ENCODE assay signal across 9 cellular contexts in the genomic region with DNA sequence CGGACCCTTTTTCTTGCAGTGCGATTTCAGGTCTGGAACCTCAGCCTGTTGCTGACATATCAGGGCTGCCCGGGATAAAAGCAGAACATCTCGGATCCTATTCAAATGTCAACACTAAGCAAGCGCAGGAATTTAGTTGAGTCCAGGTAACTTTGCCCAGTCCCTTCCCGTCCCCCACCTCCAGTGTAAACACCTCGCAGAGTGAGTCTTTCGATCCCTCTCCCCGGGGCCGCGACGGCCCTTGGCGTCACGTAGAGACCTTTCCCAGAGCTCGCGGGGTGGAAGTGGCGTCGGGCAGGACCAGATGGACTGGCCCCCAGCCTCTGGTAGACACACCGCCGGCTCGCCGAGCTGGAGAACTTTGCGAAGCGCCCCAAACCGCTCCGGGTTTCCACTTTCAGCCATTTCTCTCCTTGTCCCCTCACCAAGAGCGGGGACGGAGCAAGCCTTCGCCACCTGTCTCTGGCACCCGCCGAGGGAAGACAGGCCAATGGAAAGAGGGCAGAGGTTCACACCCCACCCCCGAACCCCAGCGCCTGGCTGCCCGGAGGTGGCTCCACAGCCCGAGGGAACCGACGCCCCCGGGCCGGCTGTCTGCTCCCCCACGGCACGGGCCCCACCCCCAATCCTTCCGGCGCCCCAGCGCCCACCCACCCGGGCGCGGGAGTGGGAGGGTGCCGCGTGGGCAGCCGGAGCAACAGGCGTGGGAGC. TPM values are rescaled to one million over a fixed set of nuclear protein-coding genes. Genes with fewer than 3 reads are reported as not detected.
A peak's percentile ranks its signal among the peaks of the same experiment; 100 is the strongest.
DNase-seq lines count a peak whose midpoint lies in the region; ATAC-seq, FAIRE-seq and TF ChIP-seq lines count a peak whose summit lies in the region.
"Had no signal": no experiment of that assay in that cellular context is flagged by ENCODE, and none has a peak within 500 bp of the region (broad histone marks: within the 10 kb centered on the region; RNA-seq: fewer than 3 reads in every experiment).

No MANE protein-coding gene starts in this region.

- peaks cover 71% of the 10 kb centered on the region for H3K27me3 Mint-ChIP-seq in activated B cell treated with CpG ODN at 0.5 μM for 24 hours

- no TSS peak for BruUV-seq in HCT116 (replicated peaks; lab: Mats Ljungman, UMichigan)

- no peaks in the 10 kb centered on the region for H3K9me3 ChIP-seq in HCT116 (ENCODE audit: control insufficient read depth in 1 of 2, insufficient read depth in 1 of 2, low read depth in 1 of 2, low read length in 2 of 2)
- no peaks in the 10 kb centered on the region for H3K9me3 ChIP-seq in hepatocyte (ENCODE audit: low read depth)
- H3K9me3 ChIP-seq in skeletal muscle tissue (ENCODE audit: control insufficient read depth in 3 of 3, low read length in 3 of 3), result no peaks in the 10 kb centered on the region

- H3K4me2 ChIP-seq in HCT116 (ENCODE audit: low read length) (peak overlapping the region; percentile 73), hepatocyte (peak overlapping the region; percentile 99)

- WGBS in hepatocyte (ENCODE audit: low lambda C conversion rate, missing lambda C conversion rate), result 4% methylated on average over 27 of the region's 51 CpGs

- H3K79me2 ChIP-seq in HCT116 (ENCODE audit: insufficient read depth, low read length) (no peaks in the 10 kb centered on the region), hepatocyte (no peaks in the 10 kb centered on the region)

- TF ChIP-seq CTCF in HCT116 (IDR thresholded peaks at IDR 0.05 in 2 of 3, conservative IDR thresholded peaks at IDR 0.05 in 1 of 3; ENCODE audit: borderline replicate concordance in 1 of 3, insufficient read depth in 1 of 3, low read depth in 2 of 3, low read length in 2 of 3), result no peak
- TF ChIP-seq CTCF in activated B cell treated with CpG ODN at 0.5 μM for 24 hours (IDR thresholded peaks at IDR 0.05), result no peak
- TF ChIP-seq CTCF in hepatocyte (IDR thresholded peaks at IDR 0.05; ENCODE audit: poor library complexity), result no peak
- TF ChIP-seq CTCF in RWPE1 (conservative IDR thresholded peaks at IDR 0.05; ENCODE audit: low read depth), result no peak

- H3K9me2 ChIP-seq in HCT116 (ENCODE audit: insufficient read depth) (no peaks in the 10 kb centered on the region), hepatocyte (replicated peaks; ENCODE audit: insufficient read depth) (no peaks in the 10 kb centered on the region)

- ATAC-seq in HCT116 (no peak), activated B cell treated with CpG ODN at 0.5 μM for 24 hours (ENCODE audit: low read depth) (no peak), GM21526 (IDR thresholded peaks at IDR 0.05; ENCODE audit: low FRiP score, unreplicated experiment) (no peak)

- RAD21 ChIA-PET in HCT116 (lab: Charles Lee; ENCODE audit: low non-redundant PET in 1 of 2, low total read pairs in 2 of 2, uncharacterized antibody in 2 of 2, unreplicated experiment in 2 of 2), result no interaction called here

- intact Hi-C loops in HCT116 (cut with micrococcal nuclease) (no loop called here), activated B cell treated with CpG ODN at 0.5 μM for 24 hours (cut with micrococcal nuclease) (no loop called here)

- H2AFZ ChIP-seq in HCT116 (ENCODE audit: low read depth, low read length, poor library complexity, severe bottlenecking) (no peak overlapping the region), hepatocyte (peak overlapping the region; percentile 28)

- no peak for FAIRE-seq in GM19239 (lab: Jason Lieb, UNC)

- peaks cover 7% of the 10 kb centered on the region; the same call in 1 of the 2 replicates for H3K27me3 ChIP-seq in HCT116 (ENCODE audit: insufficient read depth, low read length)
- peaks cover 72% of the 10 kb centered on the region for H3K27me3 ChIP-seq in hepatocyte
- H3K27me3 ChIP-seq in skeletal muscle tissue (ENCODE audit: control insufficient read depth in 3 of 3, insufficient read depth in 3 of 3, low read length in 3 of 3), result peaks cover 0 to 3% (median 2%) of the 10 kb centered on the region in 3 donors

- CTCF ChIA-PET in HCT116 (lab: Charles Lee) (no interaction called here), activated B cell treated with CpG ODN at 0.5 μM for 24 hours (lab: Charles Lee) (no interaction called here), RWPE1 (lab: Yijun Ruan, JAX) (interaction anchor here (0.6 to 0.7 kb wide), 2 partner anchors 166 to 200 kb away, joined by 3 read pairs; no protein-coding TSS in a partner anchor)

- H3K4me1 ChIP-seq in HCT116 (ENCODE audit: control insufficient read depth in 1 of 2, insufficient read depth in 2 of 2, low read length in 2 of 2) (peaks cover 9 to 20% of the 10 kb centered on the region in 2 experiments; a peak in 3 of 4 replicates), hepatocyte (ENCODE audit: insufficient read depth) (peaks cover 24% of the 10 kb centered on the region), skeletal muscle tissue (ENCODE audit: control insufficient read depth in 3 of 3, insufficient read depth in 3 of 3, low read length in 3 of 3) (peaks cover 45 to 58% (median 54%) of the 10 kb centered on the region in 3 donors)

- no peak for TF ChIP-seq POLR2A in HCT116 (IDR thresholded peaks at IDR 0.05; ENCODE audit: borderline replicate concordance, extremely low read depth, insufficient read depth, insufficient read length)

- peaks cover 25% of the 10 kb centered on the region for H3K4me1 Mint-ChIP-seq in activated B cell treated with CpG ODN at 0.5 μM for 24 hours

- POLR2A ChIA-PET in HCT116 (lab: Charles Lee) (no interaction called here), activated B cell treated with CpG ODN at 0.5 μM for 24 hours (lab: Charles Lee) (no interaction called here), RWPE1 (lab: Yijun Ruan, JAX; ENCODE audit: low non-redundant PET) (no interaction called here)

- DNase-seq in HCT116 (ENCODE audit: low read depth, low spot score), result no peak
- DNase-seq in activated B cell treated with CpG ODN at 0.5 μM for 24 hours, result no peak
- DNase-seq in hepatocyte (ENCODE audit: low spot score), result peak; percentile 38
- DNase-seq in GM19239 (ENCODE audit: insufficient read length, low spot score), result no peak
- DNase-seq in SIG-M5 (lab: John Stamatoyannopoulos, UW), result no peak
- DNase-seq in RWPE1 (ENCODE audit: low spot score), result no peak
- DNase-seq: cerebellar nuclear complex had no signal

- H3K9ac ChIP-seq in HCT116 (ENCODE audit: low read length) (no peak overlapping the region), skeletal muscle tissue (ENCODE audit: low read depth in 1 of 3, low read length in 3 of 3) (peak overlapping the region; percentile 52 to 78 (median 60))

- H3K36me3 ChIP-seq in HCT116 (ENCODE audit: control insufficient read depth in 1 of 2, insufficient read depth in 2 of 2, low read length in 2 of 2), result no peaks in the 10 kb centered on the region
- no peaks in the 10 kb centered on the region for H3K36me3 ChIP-seq in hepatocyte (replicated peaks; ENCODE audit: insufficient read depth, low read depth)
- no peaks in the 10 kb centered on the region for H3K36me3 ChIP-seq in skeletal muscle tissue (ENCODE audit: control insufficient read depth in 3 of 3, insufficient read depth in 3 of 3, low read length in 3 of 3)

- H3K27ac ChIP-seq in HCT116 (ENCODE audit: low read depth, low read length), result no peak overlapping the region
- H3K27ac ChIP-seq in hepatocyte, result no peak overlapping the region
- peak overlapping the region; percentile 71 for H3K27ac ChIP-seq in skeletal muscle tissue (ENCODE audit: low read depth, low read length)
- H3K27ac ChIP-seq in RWPE1, result no peak overlapping the region

- no peaks in the 10 kb centered on the region for H3K36me3 Mint-ChIP-seq in activated B cell treated with CpG ODN at 0.5 μM for 24 hours (ENCODE audit: low read depth)

- H3K4me3 Mint-ChIP-seq in activated B cell treated with CpG ODN at 0.5 μM for 24 hours, result peak overlapping the region; percentile 50

- H3K9me3 Mint-ChIP-seq in activated B cell treated with CpG ODN at 0.5 μM for 24 hours, result no peaks in the 10 kb centered on the region

- TF ChIP-seq RAD21 in HCT116 (IDR thresholded peaks at IDR 0.05; ENCODE audit: low read depth), result no peak

- no peak overlapping the region for H3K27ac Mint-ChIP-seq in activated B cell treated with CpG ODN at 0.5 μM for 24 hours

- H4K20me1 ChIP-seq in HCT116 (ENCODE audit: insufficient read depth) (no peaks in the 10 kb centered on the region), hepatocyte (ENCODE audit: insufficient read depth, poor library complexity, severe bottlenecking) (no peaks in the 10 kb centered on the region)

- H3K4me3 ChIP-seq in HCT116 (replicated peaks in 1 of 2; ENCODE audit: low read depth in 1 of 2, low read length in 2 of 2) (no peak overlapping the region), hepatocyte (peak overlapping the region; percentile 33), skeletal muscle tissue (ENCODE audit: low read length in 3 of 3) (peak overlapping the region; percentile 66 to 78 (median 71))

TF ChIP-seq in HCT116, 20 proteins besides CTCF, POLR2A, EP300 and RAD21 (continues in another document):
- TF ChIP-seq FOSL1 (IDR thresholded peaks at IDR 0.05; ENCODE audit: low read depth) (no peak), SIN3A (IDR thresholded peaks at IDR 0.05; ENCODE audit: low read depth) (no peak), ZFX (IDR thresholded peaks at IDR 0.05) (no peak), YY1 (IDR thresholded peaks at IDR 0.05; ENCODE audit: extremely low read depth, insufficient replicate concordance, low read depth, low read length) (no peak), SP1 (IDR thresholded peaks at IDR 0.05; ENCODE audit: low read depth) (no peak), CEBPB (IDR thresholded peaks at IDR 0.05; ENCODE audit: low read depth) (no peak)
- TF ChIP-seq, protein P1, sequence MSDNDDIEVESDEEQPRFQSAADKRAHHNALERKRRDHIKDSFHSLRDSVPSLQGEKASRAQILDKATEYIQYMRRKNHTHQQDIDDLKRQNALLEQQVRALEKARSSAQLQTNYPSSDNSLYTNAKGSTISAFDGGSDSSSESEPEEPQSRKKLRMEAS (IDR thresholded peaks at IDR 0.05), result no peak
- TF ChIP-seq, protein P2, sequence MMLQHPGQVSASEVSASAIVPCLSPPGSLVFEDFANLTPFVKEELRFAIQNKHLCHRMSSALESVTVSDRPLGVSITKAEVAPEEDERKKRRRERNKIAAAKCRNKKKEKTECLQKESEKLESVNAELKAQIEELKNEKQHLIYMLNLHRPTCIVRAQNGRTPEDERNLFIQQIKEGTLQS (IDR thresholded peaks at IDR 0.05), result no peak

RNA-seq across cellular contexts. Expression of a gene that starts 0.6 kb away (rescaled TPM):
- total RNA-seq in HCT116 (2021; ENCODE audit: unreplicated experiment), result 0.44 TPM
- 0.20 and 0.36 TPM in 2 replicates for polyA plus RNA-seq in HCT116 (2012)
- 0.04 and 0.10 TPM in 2 replicates for total RNA-seq in activated B cell treated with CpG ODN at 0.5 μM for 24 hours
- 2.4 and 2.7 TPM in 2 replicates for total RNA-seq in hepatocyte
- 1.1 and 1.4 TPM in 2 replicates for polyA plus RNA-seq in hepatocyte
- total RNA-seq in skeletal muscle tissue, result 1.0 TPM

Comparison
In these comparisons a context has a peak if more than half of its experiments do, and no peak if none do; other contexts are left out.
1. H3K4me3 ChIP-seq: peak in hepatocyte (single experiment) and skeletal muscle tissue (3 of 3); none in HCT116 (0 of 2).